In the genomic region with DNA sequence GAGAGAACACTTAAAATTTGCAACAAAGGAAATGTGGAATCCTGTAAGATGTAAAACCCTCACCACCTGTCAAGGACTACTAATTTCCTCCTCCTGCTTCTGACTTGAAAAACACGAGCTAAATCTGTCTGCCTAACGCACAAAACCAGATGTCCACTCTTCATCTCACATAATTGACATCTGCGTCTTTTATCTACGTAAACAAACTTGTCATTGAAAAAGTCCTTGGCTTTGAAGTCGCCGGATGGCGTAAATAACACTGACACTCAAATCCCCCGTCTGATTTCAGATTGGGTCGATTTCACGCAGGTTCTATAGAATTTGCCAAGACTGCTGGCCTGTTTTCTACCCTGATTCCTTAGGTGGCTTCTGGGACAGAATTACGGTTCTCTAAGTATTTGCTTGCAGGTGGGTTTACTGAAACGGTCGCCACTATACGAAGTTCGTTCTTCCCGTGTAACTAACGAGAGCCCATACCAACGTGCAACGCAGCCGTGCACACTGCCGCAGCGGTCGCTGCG, we compare ENCODE assay signal across 8 cellular contexts. TPM values are rescaled to one million over a fixed set of nuclear protein-coding genes. Genes with fewer than 3 reads are reported as not detected.
DNase-seq lines count a peak whose midpoint lies in the region; ATAC-seq and TF ChIP-seq lines count a peak whose summit lies in the region.

No MANE protein-coding gene starts in this region.

- H3K27ac Mint-ChIP-seq in activated CD4-positive, alpha-beta memory T cell treated with anti-CD3 and anti-CD28 coated beads for 36 hours: peak overlapping the region; percentile 88

- CTCF ChIA-PET in BJ (lab: Yijun Ruan, JAX): no interaction called here
- CTCF ChIA-PET in activated CD4-positive, alpha-beta memory T cell treated with anti-CD3 and anti-CD28 coated beads for 36 hours (lab: Charles Lee): interaction anchor here (1.1 to 2.3 kb wide), 4 partner anchors 13 to 190 kb away, joined by 5 to 8 read pairs (median 6); a partner anchor contains a TSS

- TF ChIP-seq CTCF in BJ (IDR thresholded peaks at IDR 0.05; ENCODE audit: insufficient read depth, low read depth, low read length) (no peak), heart right ventricle (IDR thresholded peaks at IDR 0.05) (no peak), gastrocnemius medialis (IDR thresholded peaks at IDR 0.05 in 4 of 5, conservative IDR thresholded peaks at IDR 0.05 in 1 of 5) (no peak)

- peaks cover 14% of the 10 kb centered on the region for H3K4me1 ChIP-seq in HUES48 (ENCODE audit: control insufficient read depth, insufficient read depth, low read length)
- peaks cover 0 to 43% (median 30%) of the 10 kb centered on the region in 9 donors for H3K4me1 ChIP-seq in heart right ventricle
- peaks cover 19 to 26% of the 10 kb centered on the region in 2 donors for H3K4me1 ChIP-seq in gastrocnemius medialis

- intact Hi-C loops in activated CD4-positive, alpha-beta memory T cell treated with anti-CD3 and anti-CD28 coated beads for 36 hours (cut with micrococcal nuclease): loop anchor here (1.0 kb wide), 2 partner anchors 15 to 190 kb away; a partner anchor contains a TSS
- intact Hi-C loops in heart right ventricle (cut with DNase I) (loop anchor here in 8 of 10 donors (1.0 to 10.0 kb wide), 5 partner anchors 15 to 192 kb away; a partner anchor contains a TSS), gastrocnemius medialis (cut with DNase I; ENCODE audit: low total_unique reads) (loop anchor here (1.0 to 2.0 kb wide), 2 partner anchors 15 to 81 kb away; a partner anchor contains a TSS)

- peak overlapping the region; percentile 85 for H3K27ac ChIP-seq in HUES48 (ENCODE audit: low read depth, low read length)
- peak overlapping the region; percentile 90 to 99 (median 94) for H3K27ac ChIP-seq in heart right ventricle
- peak overlapping the region; percentile 93 to 100 (median 95) for H3K27ac ChIP-seq in gastrocnemius medialis

- WGBS in heart right ventricle, 2 donors: 0 to 1% methylated on average over 24 of the region's 24 CpGs

- H3K4me1 Mint-ChIP-seq in activated CD4-positive, alpha-beta memory T cell treated with anti-CD3 and anti-CD28 coated beads for 36 hours (ENCODE audit: low read depth): peaks cover 22% of the 10 kb centered on the region

- ATAC-seq in GM19043 (IDR thresholded peaks at IDR 0.05; ENCODE audit: low read depth, unreplicated experiment) (peak; percentile 12), heart right ventricle (peak in 6 of 8 donors; percentile 1 to 39 (median 24)), gastrocnemius medialis (peak; percentile 39 to 40)

- H3K9me3 ChIP-seq in HUES48 (ENCODE audit: control insufficient read depth, insufficient read depth, low read length): no peaks in the 10 kb centered on the region
- no peaks in the 10 kb centered on the region for H3K9me3 ChIP-seq in heart right ventricle
- H3K9me3 ChIP-seq in gastrocnemius medialis: no peaks in the 10 kb centered on the region

- H3K36me3 ChIP-seq in BJ (ENCODE audit: control insufficient read depth, insufficient read depth, low read length): no peaks in the 10 kb centered on the region
- no peaks in the 10 kb centered on the region for H3K36me3 ChIP-seq in HUES48 (ENCODE audit: control insufficient read depth, insufficient read depth, low read length)
- peaks cover 0 to 3% (median 0%) of the 10 kb centered on the region in 9 donors for H3K36me3 ChIP-seq in heart right ventricle
- H3K36me3 ChIP-seq in gastrocnemius medialis: no peaks in the 10 kb centered on the region

- POLR2A ChIA-PET in BJ (lab: Charles Lee): no interaction called here
- POLR2A ChIA-PET in activated CD4-positive, alpha-beta memory T cell treated with anti-CD3 and anti-CD28 coated beads for 36 hours (lab: Charles Lee): interaction anchor here (0.6 to 5.6 kb wide), 9 partner anchors 11 to 191 kb away, joined by 3 to 71 read pairs (median 5); a partner anchor contains a TSS

- H3K4me3 Mint-ChIP-seq in activated CD4-positive, alpha-beta memory T cell treated with anti-CD3 and anti-CD28 coated beads for 36 hours: peak overlapping the region; percentile 92

- peaks cover 7% of the 10 kb centered on the region for H3K36me3 Mint-ChIP-seq in activated CD4-positive, alpha-beta memory T cell treated with anti-CD3 and anti-CD28 coated beads for 36 hours

- H3K27me3 Mint-ChIP-seq in activated CD4-positive, alpha-beta memory T cell treated with anti-CD3 and anti-CD28 coated beads for 36 hours: no peaks in the 10 kb centered on the region

- H3K9ac ChIP-seq in HUES48 (ENCODE audit: low read depth, low read length): peak overlapping the region; percentile 43

- H3K9me3 Mint-ChIP-seq in activated CD4-positive, alpha-beta memory T cell treated with anti-CD3 and anti-CD28 coated beads for 36 hours: no peaks in the 10 kb centered on the region

- in situ Hi-C loops in gastrocnemius medialis (cut with MboI; ENCODE audit: low sequenced_read_pairs in 4 of 4): loop anchor here in 1 of 4 donors (10.0 kb wide), 2 partner anchors 81 to 189 kb away; a partner anchor contains a TSS

- H3K27me3 ChIP-seq in BJ (ENCODE audit: control insufficient read depth, insufficient read depth, low read length): no peaks in the 10 kb centered on the region
- H3K27me3 ChIP-seq in HUES48 (ENCODE audit: control insufficient read depth, insufficient read depth, low read length): no peaks in the 10 kb centered on the region
- no peaks in the 10 kb centered on the region for H3K27me3 ChIP-seq in heart right ventricle
- no peaks in the 10 kb centered on the region for H3K27me3 ChIP-seq in gastrocnemius medialis

- H3K4me3 ChIP-seq in BJ (ENCODE audit: low read depth, low read length) (peak overlapping the region; percentile 98), HUES48 (ENCODE audit: low read depth, low read length) (peak overlapping the region; percentile 94), heart right ventricle (peak overlapping the region; percentile 78 to 96 (median 84)), gastrocnemius medialis (peak overlapping the region; percentile 70 to 100 (median 86))

- no peak for TF ChIP-seq POLR2A in gastrocnemius medialis (IDR thresholded peaks at IDR 0.05)

- no peak for DNase-seq in BJ (ENCODE audit: low read depth)
- DNase-seq in activated CD4-positive, alpha-beta memory T cell treated with anti-CD3 and anti-CD28 coated beads for 36 hours: no peak
- DNase-seq in heart right ventricle: no peak
- DNase-seq in gastrocnemius medialis: no peak
- no peak for DNase-seq in islet precursor cell
- DNase-seq in activated CD8-positive, alpha-beta memory T cell treated with anti-CD3 and anti-CD28 coated beads, Interleukin-2, amount 50 U/mL, for 48 hours: no peak

RNA-seq across cellular contexts. Expression of a gene that starts 0.5 kb away (rescaled TPM):
- 20.3 and 30.5 TPM in 2 replicates for polyA plus RNA-seq in BJ (2011; rRNA removed)
- polyA minus RNA-seq in BJ (2011; rRNA and poly(A)+ RNA removed): 8.0 and 11.6 TPM in 2 replicates
- 10 to 100 TPM; 18.9 to 19.5 TPM for total RNA-seq in activated CD4-positive, alpha-beta memory T cell treated with anti-CD3 and anti-CD28 coated beads for 36 hours
- total RNA-seq in heart right ventricle: 10 to 100 TPM; 20.9 to 43.2 (median 30.5) TPM
- polyA plus RNA-seq in heart right ventricle: 10 to 100 TPM; 17.2 to 31.9 TPM
- 10 to 100 TPM; 29.3 to 41.3 (median 38.2) TPM for total RNA-seq in gastrocnemius medialis

RNA-seq across cellular contexts. Expression of a gene that starts 15.2 kb away (rescaled TPM):
- 22.0 and 57.2 TPM in 2 replicates for polyA plus RNA-seq in BJ (2011; rRNA removed)
- 4.5 and 7.3 TPM in 2 replicates for polyA minus RNA-seq in BJ (2011; rRNA and poly(A)+ RNA removed)
- total RNA-seq in activated CD4-positive, alpha-beta memory T cell treated with anti-CD3 and anti-CD28 coated beads for 36 hours: 100 to 1,000 TPM; 282 to 283 TPM
- 100 to 1,000 TPM in 6 of 10 donors, 10 to 100 TPM in 4; 73.7 to 157 (median 103) TPM for total RNA-seq in heart right ventricle
- 100 to 1,000 TPM; 202 to 217 TPM for polyA plus RNA-seq in heart right ventricle
- total RNA-seq in gastrocnemius medialis: 100 to 1,000 TPM in 1 of 4 donors, 10 to 100 TPM in 3; 43.2 to 122 (median 88.0) TPM

RNA-seq across cellular contexts. Expression of a gene that starts 15.7 kb away (rescaled TPM):
- polyA plus RNA-seq in BJ (2011; rRNA removed) (85.5 and 157 TPM in 2 replicates), heart right ventricle (100 to 1,000 TPM in 1 of 2 donors, 10 to 100 TPM in 1; 83.5 to 176 TPM)
- 80.1 and 81.5 TPM in 2 replicates for polyA minus RNA-seq in BJ (2011; rRNA and poly(A)+ RNA removed)
- total RNA-seq in activated CD4-positive, alpha-beta memory T cell treated with anti-CD3 and anti-CD28 coated beads for 36 hours: 100 to 1,000 TPM; 839 to 853 TPM
- total RNA-seq in heart right ventricle (100 to 1,000 TPM; 104 to 175 (median 135) TPM), gastrocnemius medialis (100 to 1,000 TPM in 1 of 4 donors, 10 to 100 TPM in 3; 82.0 to 104 (median 88.2) TPM)

Comparison
In these comparisons a context has a peak if more than half of its experiments do, and no peak if none do; other contexts are left out.
1. RNA of a gene that starts 15.7 kb away (total RNA-seq): 839 to 853 TPM in activated CD4-positive, alpha-beta memory T cell treated with anti-CD3 and anti-CD28 coated beads for 36 hours; 104 to 175 TPM in heart right ventricle and 82.0 to 104 TPM in gastrocnemius medialis; every median in the first group is over 4 times any median in the second.
2. Peak in every context shown above with its lines, with median percentiles within 50 percentile points of each other: H3K4me3 ChIP-seq, ATAC-seq and H3K27ac ChIP-seq.